ENCODE assay signal across 9 cellular contexts in genomic region chr19:47272448-47273312, GRCh38. TPM values are rescaled to one million over a fixed set of nuclear protein-coding genes. Genes with fewer than 3 reads are reported as not detected.
DNase-seq lines count a peak whose midpoint lies in the region; ATAC-seq and TF ChIP-seq lines count a peak whose summit lies in the region.
"Had no signal": no experiment of that assay in that cellular context is flagged by ENCODE, and none has a peak within 500 bp of the region (broad histone marks: within the 10 kb centered on the region; RNA-seq: fewer than 3 reads in every experiment).

No MANE protein-coding gene starts in this region.

- H3K27ac ChIP-seq in KOPT-K1 (ENCODE audit: low read depth, low read length, poor library complexity, severe bottlenecking) (peak overlapping the region; percentile 94), body of pancreas (peak overlapping the region; percentile 85 to 100 (median 96)), layer of hippocampus (ENCODE audit: low read depth, low read length) (peak overlapping the region; percentile 98)

- H3K9me3 ChIP-seq in ES-I3 (ENCODE audit: control insufficient read depth, insufficient read depth, low read length): no peaks in the 10 kb centered on the region
- no peaks in the 10 kb centered on the region for H3K9me3 ChIP-seq in KOPT-K1 (ENCODE audit: insufficient read depth, low read length, poor library complexity, severe bottlenecking)
- no peaks in the 10 kb centered on the region for H3K9me3 ChIP-seq in body of pancreas

- ATAC-seq in body of pancreas: peak; percentile 0
- ATAC-seq in stimulated activated naive B cell treated with anti-CD40 and anti-IgM and Interleukin-4, amounts not matched to agents 10 μg/mL and 1 μg/mL and 100 μg/mL, for 72 hours (replicated peaks): no peak

- peak overlapping the region; percentile 84 to 88 for H3K4me3 Mint-ChIP-seq in stimulated activated naive B cell treated with anti-CD40 and anti-IgM and Interleukin-4, amounts not matched to agents 10 μg/mL and 1 μg/mL and 100 μg/mL, for 72 hours

- peak overlapping the region; percentile 89 for H3K27ac Mint-ChIP-seq in stimulated activated naive B cell treated with anti-CD40 and anti-IgM and Interleukin-4, amounts not matched to agents 10 μg/mL and 1 μg/mL and 100 μg/mL, for 72 hours

- no peak for TF ChIP-seq POLR2A in body of pancreas (IDR thresholded peaks at IDR 0.05)

- H3K9me3 Mint-ChIP-seq in stimulated activated naive B cell treated with anti-CD40 and anti-IgM and Interleukin-4, amounts not matched to agents 10 μg/mL and 1 μg/mL and 100 μg/mL, for 72 hours: no peaks in the 10 kb centered on the region

- H3K36me3 Mint-ChIP-seq in stimulated activated naive B cell treated with anti-CD40 and anti-IgM and Interleukin-4, amounts not matched to agents 10 μg/mL and 1 μg/mL and 100 μg/mL, for 72 hours: peaks cover 16 to 42% of the 10 kb centered on the region in 2 donors

- H3K36me3 ChIP-seq in ES-I3 (ENCODE audit: insufficient read depth, low read length) (no peaks in the 10 kb centered on the region; the same call in 1 of the 2 replicates), KOPT-K1 (ENCODE audit: insufficient read depth, low read length) (peaks cover 34% of the 10 kb centered on the region; the same call in 1 of the 2 replicates), body of pancreas (replicated peaks in 1 of 2; ENCODE audit: insufficient read depth in 1 of 2, low read depth in 2 of 2) (peaks cover 7 to 15% of the 10 kb centered on the region in 2 donors)

- H3K4me3 ChIP-seq in body of pancreas: peak overlapping the region in 1 of 2 donors; percentile 20

- intact Hi-C loops in body of pancreas (cut with DNase I): no loop called here

- DNase-seq in body of pancreas (peak; percentile 45 to 57 (median 54)), SHP77 (lab: John Stamatoyannopoulos, UW) (no peak), NCI-H187 treated with DMSO at 0.1 percent for 48 hours (lab: John Stamatoyannopoulos, UW) (no peak)
- no peak for DNase-seq in stimulated activated naive B cell treated with anti-CD40 and anti-IgM and Interleukin-4, amounts not matched to agents 10 μg/mL and 1 μg/mL and 100 μg/mL, for 72 hours
- DNase-seq in activated CD4-positive, CD25-positive, alpha-beta regulatory T cell (lab: John Stamatoyannopoulos, UW): no peak

- no peaks in the 10 kb centered on the region for H3K27me3 ChIP-seq in body of pancreas
- H3K27me3 ChIP-seq in layer of hippocampus (ENCODE audit: control insufficient read depth, insufficient read depth, low read length): no peaks in the 10 kb centered on the region

- peaks cover 25 to 36% of the 10 kb centered on the region in 2 donors for H3K4me1 Mint-ChIP-seq in stimulated activated naive B cell treated with anti-CD40 and anti-IgM and Interleukin-4, amounts not matched to agents 10 μg/mL and 1 μg/mL and 100 μg/mL, for 72 hours

- H3K4me1 ChIP-seq in ES-I3 (ENCODE audit: insufficient read depth, low read length) (peaks cover 5% of the 10 kb centered on the region; the same call in 1 of the 2 replicates), body of pancreas (peaks cover 32% of the 10 kb centered on the region)

- TF ChIP-seq CTCF in body of pancreas (IDR thresholded peaks at IDR 0.05): no peak

- WGBS in body of pancreas, 2 donors: 38 to 61% methylated on average over 32 to 41 of the region's 42 CpGs

- H3K27me3 Mint-ChIP-seq in stimulated activated naive B cell treated with anti-CD40 and anti-IgM and Interleukin-4, amounts not matched to agents 10 μg/mL and 1 μg/mL and 100 μg/mL, for 72 hours: no peaks in the 10 kb centered on the region

- H3K9ac ChIP-seq in ES-I3 (ENCODE audit: low read depth, low read length): peak overlapping the region; percentile 83

RNA-seq across cellular contexts. Expression of gene INAFM1, which starts 2.0 kb away (rescaled TPM):
- 10 to 100 TPM in 1 of 2 donors, 1 to 10 TPM in 1; 9.1 to 10.2 TPM for total RNA-seq in body of pancreas

RNA-seq across cellular contexts. Expression of gene CCDC9, which starts 16.4 kb away (rescaled TPM):
- 10 to 100 TPM; 51.1 to 55.7 TPM for total RNA-seq in body of pancreas

RNA-seq across cellular contexts. Expression of gene C5AR1, which starts 37.0 kb away (rescaled TPM):
- total RNA-seq in body of pancreas: 1 to 10 TPM; 2.6 to 5.4 TPM

RNA-seq across cellular contexts. Expression of gene BBC3, which starts 41.7 kb away (rescaled TPM):
- 10 to 100 TPM in 1 of 2 donors, 1 to 10 TPM in 1; 1.3 to 11.4 TPM for total RNA-seq in body of pancreas

RNA-seq across cellular contexts. Expression of gene C5AR2, which starts 59.3 kb away (rescaled TPM):
- total RNA-seq in body of pancreas: under 1 TPM in 1 of 2 donors, not detected in 1; 0.52 TPM
- total RNA-seq: activated CD8-positive, alpha-beta memory T cell treated with anti-CD3 and anti-CD28 coated beads for 36 hours had no signal

Comparison
In these comparisons a context has a peak if more than half of its experiments do, and no peak if none do; other contexts are left out.
1. DNase-seq: peak in body of pancreas (4 of 4); none in stimulated activated naive B cell treated with anti-CD40 and anti-IgM and Interleukin-4, amounts not matched to agents 10 μg/mL and 1 μg/mL and 100 μg/mL, for 72 hours (single experiment), activated CD4-positive, CD25-positive, alpha-beta regulatory T cell (0 of 4), SHP77 (0 of 2) and NCI-H187 treated with DMSO at 0.1 percent for 48 hours (single experiment).
2. Peak in every context shown above with its lines, with median percentiles within 50 percentile points of each other: H3K27ac ChIP-seq.